In the genomic region with DNA sequence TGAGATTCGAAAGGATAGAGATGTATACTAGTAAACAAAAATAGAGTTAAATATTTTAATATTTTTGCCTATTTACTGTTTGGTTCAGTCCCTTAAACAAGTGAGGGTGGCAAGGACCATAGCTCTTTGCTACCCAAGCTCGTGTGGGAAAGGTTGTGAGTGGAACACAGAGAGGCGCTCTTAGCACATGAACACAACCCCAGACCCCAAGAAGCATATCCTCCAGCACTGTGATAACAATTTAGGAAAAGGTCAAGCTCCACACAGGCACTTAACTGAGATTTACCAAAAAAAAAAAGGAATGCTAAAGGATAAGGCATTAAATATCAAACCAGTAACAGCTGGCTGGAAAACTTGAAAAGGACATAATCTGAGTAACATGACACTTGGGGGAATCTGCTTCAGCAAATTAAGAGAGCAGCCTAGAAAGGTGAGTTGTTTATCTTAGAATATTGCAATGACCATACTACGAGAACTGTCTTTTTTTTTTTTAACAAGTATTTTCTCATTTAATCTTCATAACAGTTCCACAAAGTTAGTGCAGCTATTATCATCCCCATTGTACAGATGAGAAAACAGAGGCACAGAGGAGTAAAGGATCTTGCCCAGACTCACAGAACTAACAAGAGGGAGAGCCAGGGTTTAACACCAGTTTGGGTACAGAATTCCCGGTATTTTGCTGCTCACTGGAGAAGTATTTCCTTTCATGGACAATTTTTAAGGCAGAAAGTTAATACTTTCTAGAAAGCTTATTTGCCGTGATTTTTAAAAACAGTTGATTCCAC, we compare ENCODE assay signal across 22 cellular contexts.
DNase-seq lines count a peak whose midpoint lies in the region; ATAC-seq and TF ChIP-seq lines count a peak whose summit lies in the region.
"Had no signal": no experiment of that assay in that cellular context is flagged by ENCODE, and none has a peak within 500 bp of the region (broad histone marks: within the 10 kb centered on the region; RNA-seq: fewer than 3 reads in every experiment).

No MANE protein-coding gene starts in this region.

- peaks cover 9% of the 10 kb centered on the region for H3K9me3 Mint-ChIP-seq in activated naive CD4-positive, alpha-beta T cell treated with anti-CD3 and anti-CD28 coated beads, Interleukin-2, amount 50 U/mL, for 24 hours
- no peaks in the 10 kb centered on the region for H3K9me3 Mint-ChIP-seq in activated naive CD4-positive, alpha-beta T cell treated with anti-CD3 and anti-CD28 coated beads for 36 hours
- H3K9me3 Mint-ChIP-seq: effector memory CD8-positive, alpha-beta T cell; stimulated activated effector memory CD8-positive, alpha-beta T cell treated with anti-CD3 and anti-CD28 coated beads, Interleukin-12 subunit alpha, Interleukin-12 subunit beta, amount 100 ng/mL, for 72 hours; T-helper 1 cell treated with Interleukin-12 subunit alpha and Interleukin-12 subunit beta and Interleukin-4 antibody, amounts not matched to agents 30 μg/mL and 1 μg/mL, for 36 hours had no signal

- CTCF ChIA-PET in activated naive CD4-positive, alpha-beta T cell treated with anti-CD3 and anti-CD28 coated beads for 36 hours (lab: Charles Lee), result interaction anchor here (1.1 to 1.4 kb wide), 3 partner anchors 10 to 171 kb away, joined by 3 to 7 read pairs (median 3); no protein-coding TSS in a partner anchor
- CTCF ChIA-PET in HCT116 (lab: Charles Lee) (interaction anchor here (0.7 to 3.4 kb wide), 7 partner anchors 14 to 540 kb away, joined by 3 to 52 read pairs (median 6); no protein-coding TSS in a partner anchor), Panc1 (lab: Charles Lee) (no interaction called here)

- RAD21 ChIA-PET in HCT116 (lab: Charles Lee; ENCODE audit: low non-redundant PET in 1 of 2, low total read pairs in 2 of 2, uncharacterized antibody in 2 of 2, unreplicated experiment in 2 of 2), result interaction anchor here (0.7 to 1.1 kb wide), 3 partner anchors 61 to 154 kb away, joined by 3 to 13 read pairs (median 8); no protein-coding TSS in a partner anchor

- H3K9me2 ChIP-seq in HCT116 (ENCODE audit: insufficient read depth), result no peaks in the 10 kb centered on the region

- H3K9ac ChIP-seq in HCT116 (ENCODE audit: low read length) (no peak overlapping the region), mesendoderm (ENCODE audit: low read length) (no peak overlapping the region)

- no peak overlapping the region for H3K23ac ChIP-seq in mesendoderm (ENCODE audit: low read length)

- H3K27me3 Mint-ChIP-seq in activated naive CD4-positive, alpha-beta T cell treated with anti-CD3 and anti-CD28 coated beads, Interleukin-2, amount 50 U/mL, for 24 hours, result no peaks in the 10 kb centered on the region
- no peaks in the 10 kb centered on the region for H3K27me3 Mint-ChIP-seq in activated naive CD4-positive, alpha-beta T cell treated with anti-CD3 and anti-CD28 coated beads for 36 hours (ENCODE audit: low read depth)
- H3K27me3 Mint-ChIP-seq: effector memory CD8-positive, alpha-beta T cell had no signal

- H3K4me2 ChIP-seq in HCT116 (ENCODE audit: low read length) (no peak overlapping the region), mesendoderm (ENCODE audit: low read length) (no peak overlapping the region)

- H2AFZ ChIP-seq in HCT116 (ENCODE audit: low read depth, low read length, poor library complexity, severe bottlenecking), result peak overlapping the region; percentile 88

- H3K27ac Mint-ChIP-seq in activated naive CD4-positive, alpha-beta T cell treated with anti-CD3 and anti-CD28 coated beads, Interleukin-2, amount 50 U/mL, for 24 hours, result peak overlapping the region; percentile 46
- H3K27ac Mint-ChIP-seq in activated naive CD4-positive, alpha-beta T cell treated with anti-CD3 and anti-CD28 coated beads for 36 hours, result no peak overlapping the region
- H3K27ac Mint-ChIP-seq: stimulated activated effector memory CD8-positive, alpha-beta T cell treated with anti-CD3 and anti-CD28 coated beads, Interleukin-12 subunit alpha, Interleukin-12 subunit beta, amount 100 ng/mL, for 72 hours had no signal

- WGBS in mesendoderm (ENCODE audit: extremely low coverage, insufficient coverage, low lambda C conversion rate), result no CpG with 5 or more reads among the region's 6 CpGs

- H4K5ac ChIP-seq in mesendoderm (ENCODE audit: low read length), result no peak overlapping the region

- TF ChIP-seq CTCF in HCT116 (IDR thresholded peaks at IDR 0.05 in 2 of 3, conservative IDR thresholded peaks at IDR 0.05 in 1 of 3; ENCODE audit: borderline replicate concordance in 1 of 3, insufficient read depth in 1 of 3, low read depth in 2 of 3, low read length in 2 of 3) (peak in 1 of 3 experiments; percentile 21; a peak in 1 of 6 replicates), Panc1 (IDR thresholded peaks at IDR 0.05) (peak; percentile 13; the same call in 1 of the 2 replicates)

- no peak overlapping the region for H3K18ac ChIP-seq in mesendoderm (ENCODE audit: low read length)

- no peak overlapping the region for H2BK5ac ChIP-seq in mesendoderm (ENCODE audit: low read length)

- peaks cover 46% of the 10 kb centered on the region for H3K36me3 Mint-ChIP-seq in activated naive CD4-positive, alpha-beta T cell treated with anti-CD3 and anti-CD28 coated beads, Interleukin-2, amount 50 U/mL, for 24 hours
- H3K36me3 Mint-ChIP-seq in activated naive CD4-positive, alpha-beta T cell treated with anti-CD3 and anti-CD28 coated beads for 36 hours (ENCODE audit: low read depth), result peaks cover 39% of the 10 kb centered on the region
- H3K36me3 Mint-ChIP-seq: stimulated activated effector memory CD8-positive, alpha-beta T cell treated with anti-CD3 and anti-CD28 coated beads, Interleukin-12 subunit alpha, Interleukin-12 subunit beta, amount 100 ng/mL, for 72 hours had no signal

- peak; percentile 59 for TF ChIP-seq RAD21 in HCT116 (IDR thresholded peaks at IDR 0.05; ENCODE audit: low read depth)

- no peak overlapping the region for H3K4me3 Mint-ChIP-seq in activated naive CD4-positive, alpha-beta T cell treated with anti-CD3 and anti-CD28 coated beads, Interleukin-2, amount 50 U/mL, for 24 hours
- no peak overlapping the region for H3K4me3 Mint-ChIP-seq in activated naive CD4-positive, alpha-beta T cell treated with anti-CD3 and anti-CD28 coated beads for 36 hours
- H3K4me3 Mint-ChIP-seq: effector memory CD8-positive, alpha-beta T cell; stimulated activated effector memory CD8-positive, alpha-beta T cell treated with anti-CD3 and anti-CD28 coated beads, Interleukin-12 subunit alpha, Interleukin-12 subunit beta, amount 100 ng/mL, for 72 hours; T-helper 1 cell treated with Interleukin-12 subunit alpha and Interleukin-12 subunit beta and Interleukin-4 antibody, amounts not matched to agents 30 μg/mL and 1 μg/mL, for 36 hours had no signal

- H3K36me3 ChIP-seq in HCT116 (ENCODE audit: control insufficient read depth in 1 of 2, insufficient read depth in 2 of 2, low read length in 2 of 2), result no peaks in the 10 kb centered on the region
- no peaks in the 10 kb centered on the region for H3K36me3 ChIP-seq in Panc1 (ENCODE audit: control insufficient read depth, insufficient read depth, low read length)
- H3K36me3 ChIP-seq in mesendoderm (ENCODE audit: control insufficient read depth, insufficient read depth, low read length), result no peaks in the 10 kb centered on the region
- H3K36me3 ChIP-seq: esophagus muscularis mucosa, vagina had no signal

- H3K79me2 ChIP-seq in HCT116 (ENCODE audit: insufficient read depth, low read length) (no peaks in the 10 kb centered on the region), mesendoderm (ENCODE audit: control insufficient read depth, insufficient read depth, low read length) (no peaks in the 10 kb centered on the region)

- no peak overlapping the region for H2BK120ac ChIP-seq in mesendoderm (ENCODE audit: low read depth, low read length)

- no peak overlapping the region for H3K56ac ChIP-seq in mesendoderm (ENCODE audit: low read length)

- intact Hi-C loops in activated naive CD4-positive, alpha-beta T cell treated with anti-CD3 and anti-CD28 coated beads for 36 hours (cut with micrococcal nuclease), result loop anchor here (1.0 to 2.0 kb wide), 2 partner anchors 155 to 637 kb away; no protein-coding TSS in a partner anchor
- intact Hi-C loops in HCT116 (cut with micrococcal nuclease) (loop anchor here (1.0 to 5.0 kb wide), 3 partner anchors 155 to 535 kb away; no protein-coding TSS in a partner anchor), Panc1 (cut with micrococcal nuclease; ENCODE audit: unreplicated experiment) (no loop called here), left cardiac atrium (cut with DNase I) (no loop called here)

- H3K79me1 ChIP-seq in mesendoderm (ENCODE audit: low read length), result no peaks in the 10 kb centered on the region

- H2BK15ac ChIP-seq in mesendoderm (replicated peaks; ENCODE audit: low read depth), result no peak overlapping the region

- no peak overlapping the region for H3K27ac ChIP-seq in HCT116 (ENCODE audit: low read depth, low read length)
- H3K27ac ChIP-seq in Panc1 (ENCODE audit: low read length), result no peak overlapping the region
- H3K27ac ChIP-seq in mesendoderm (ENCODE audit: low read depth, low read length), result no peak overlapping the region
- H3K27ac ChIP-seq: esophagus muscularis mucosa, testis, vagina had no signal

- H3K9me3 ChIP-seq in HCT116 (ENCODE audit: control insufficient read depth in 1 of 2, insufficient read depth in 1 of 2, low read depth in 1 of 2, low read length in 2 of 2), result no peaks in the 10 kb centered on the region
- peaks cover 32% of the 10 kb centered on the region; the same call in 1 of the 2 replicates for H3K9me3 ChIP-seq in Panc1 (ENCODE audit: control insufficient read depth, insufficient read depth, low read depth, low read length)
- H3K9me3 ChIP-seq: esophagus muscularis mucosa, testis, vagina had no signal

- no peak overlapping the region for H2AK5ac ChIP-seq in mesendoderm (ENCODE audit: low read length)

- TF ChIP-seq POLR2A in HCT116 (IDR thresholded peaks at IDR 0.05; ENCODE audit: borderline replicate concordance, extremely low read depth, insufficient read depth, insufficient read length), result no peak

- DNase-seq in activated naive CD4-positive, alpha-beta T cell treated with anti-CD3 and anti-CD28 coated beads for 36 hours, result no peak
- DNase-seq in HCT116 (ENCODE audit: low read depth, low spot score), result peak; percentile 6
- DNase-seq in Panc1 (ENCODE audit: low read depth, low spot score), result no peak
- peak; percentile 32 for DNase-seq in mesendoderm
- DNase-seq in left cardiac atrium, result no peak
- DNase-seq in NOMO-1 treated with DMSO at 0.1 percent for 48 hours (lab: John Stamatoyannopoulos, UW; ENCODE audit: unreplicated experiment), result no peak
- DNase-seq: activated CD4-positive, alpha-beta T cell treated with anti-CD3 and anti-CD28 coated beads for 48 hours; activated gamma-delta T cell; effector memory CD8-positive, alpha-beta T cell; kidney glomerular epithelial cell; mammary epithelial cell; NCI-H1417 treated with DMSO at 0.1 percent for 48 hours; NCI-H774; SIG-M5; small intestine; stimulated activated CD4-positive, alpha-beta T cell treated with anti-CD3 and anti-CD28 coated beads, Interleukin-2, amount 100 ng/mL, for 24 hours; testis had no signal

- H3K4me3 ChIP-seq in HCT116 (replicated peaks in 1 of 2; ENCODE audit: low read depth in 1 of 2, low read length in 2 of 2), result no peak overlapping the region
- H3K4me3 ChIP-seq in Panc1 (ENCODE audit: low read depth in 2 of 2, low read length in 2 of 2), result no peak overlapping the region
- no peak overlapping the region for H3K4me3 ChIP-seq in mesendoderm (ENCODE audit: low read length)
- H3K4me3 ChIP-seq: esophagus muscularis mucosa, testis, vagina had no signal

- BruUV-seq in HCT116 (replicated peaks; lab: Mats Ljungman, UMichigan) (no TSS peak), Panc1 (replicated peaks; lab: Mats Ljungman, UMichigan) (no TSS peak)

- no peak overlapping the region for H3K4ac ChIP-seq in mesendoderm (ENCODE audit: low read depth, low read length)

- no peak overlapping the region for H4K8ac ChIP-seq in mesendoderm (ENCODE audit: low read depth, low read length)

- no peaks in the 10 kb centered on the region for H4K20me1 ChIP-seq in HCT116 (ENCODE audit: insufficient read depth)

- POLR2A ChIA-PET in HCT116 (lab: Charles Lee) (interaction anchor here (1.1 kb wide), 1 partner anchor 8 kb away, joined by 3 read pairs; no protein-coding TSS in a partner anchor), Panc1 (lab: Charles Lee) (no interaction called here)

- ATAC-seq in HCT116, result no peak
- ATAC-seq in Panc1, result no peak
- ATAC-seq in left cardiac atrium, result no peak
- ATAC-seq: effector memory CD8-positive, alpha-beta T cell; stimulated activated effector memory CD8-positive, alpha-beta T cell treated with anti-CD3 and anti-CD28 coated beads, Interleukin-12 subunit alpha, Interleukin-12 subunit beta, amount 100 ng/mL, for 72 hours had no signal

- peaks cover 67% of the 10 kb centered on the region for H3K4me1 Mint-ChIP-seq in activated naive CD4-positive, alpha-beta T cell treated with anti-CD3 and anti-CD28 coated beads, Interleukin-2, amount 50 U/mL, for 24 hours
- H3K4me1 Mint-ChIP-seq in activated naive CD4-positive, alpha-beta T cell treated with anti-CD3 and anti-CD28 coated beads for 36 hours (ENCODE audit: low read depth), result peaks cover 57% of the 10 kb centered on the region

- H3K27me3 ChIP-seq in HCT116 (ENCODE audit: insufficient read depth, low read length), result no peaks in the 10 kb centered on the region
- no peaks in the 10 kb centered on the region for H3K27me3 ChIP-seq in Panc1 (ENCODE audit: control insufficient read depth, insufficient read depth, low read length)
- H3K27me3 ChIP-seq in mesendoderm (ENCODE audit: insufficient read depth, low read length, poor library complexity), result no peaks in the 10 kb centered on the region
- H3K27me3 ChIP-seq: esophagus muscularis mucosa, testis, vagina had no signal

- in situ Hi-C loops in Panc1 (cut with HindIII; ENCODE audit: low pct_unique_long_range_greater_than_20kb, low sequenced_read_pairs), result no loop called here

- H3K4me1 ChIP-seq in HCT116 (ENCODE audit: control insufficient read depth in 1 of 2, insufficient read depth in 2 of 2, low read length in 2 of 2) (peaks cover 31 to 43% of the 10 kb centered on the region in 2 experiments), Panc1 (ENCODE audit: control insufficient read depth, insufficient read depth, low read length) (peaks cover 14% of the 10 kb centered on the region), mesendoderm (ENCODE audit: control insufficient read depth, low read depth, low read length) (peaks cover 8% of the 10 kb centered on the region)

Comparison
In these comparisons a context has a peak if more than half of its experiments do, and no peak if none do; other contexts are left out.
1. DNase-seq: peak in HCT116 (single experiment) and mesendoderm (single experiment); none in activated naive CD4-positive, alpha-beta T cell treated with anti-CD3 and anti-CD28 coated beads for 36 hours (single experiment), Panc1 (single experiment), left cardiac atrium (single experiment) and NOMO-1 treated with DMSO at 0.1 percent for 48 hours (single experiment).
2. intact Hi-C loops: an anchor here in activated naive CD4-positive, alpha-beta T cell treated with anti-CD3 and anti-CD28 coated beads for 36 hours (1.0 to 2.0 kb wide) and HCT116 (1.0 to 5.0 kb wide); none called in Panc1 and left cardiac atrium.